ENCODE assay signal across 15 cellular contexts in the genomic region with DNA sequence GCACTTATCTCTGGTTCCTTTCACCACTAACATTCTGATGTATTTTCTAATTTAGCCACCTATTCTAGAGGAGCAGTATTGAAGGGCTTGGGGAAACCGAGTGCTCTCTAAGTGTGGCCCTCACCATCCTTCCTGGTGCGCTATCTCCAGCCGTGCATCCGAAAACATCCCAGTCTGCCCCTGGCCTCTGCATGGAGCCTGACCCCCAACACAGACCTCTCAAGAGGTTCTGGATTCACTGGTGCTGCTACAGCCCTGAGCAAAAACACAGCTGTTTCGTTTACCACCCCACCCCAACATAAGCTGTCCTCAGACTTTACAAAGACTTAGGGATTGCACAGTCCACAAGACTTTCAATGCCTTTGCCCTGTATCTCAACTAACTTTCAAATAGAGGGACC.
A peak's percentile ranks its signal among the peaks of the same experiment; 100 is the strongest.
DNase-seq lines count a peak whose midpoint lies in the region; ATAC-seq and TF ChIP-seq lines count a peak whose summit lies in the region.
"Had no signal": no experiment of that assay in that cellular context is flagged by ENCODE, and none has a peak within 500 bp of the region (broad histone marks: within the 10 kb centered on the region; RNA-seq: fewer than 3 reads in every experiment).

No MANE protein-coding gene starts in this region.

- H3K36me3 Mint-ChIP-seq in endodermal cell (ENCODE audit: low read depth), result no peaks in the 10 kb centered on the region
- H3K36me3 Mint-ChIP-seq in neural progenitor cell, result no peaks in the 10 kb centered on the region
- H3K36me3 Mint-ChIP-seq: CD4-positive, CD25-positive, alpha-beta regulatory T cell had no signal

- H3K9me3 ChIP-seq in right atrium auricular region, result no peaks in the 10 kb centered on the region
- H3K9me3 ChIP-seq in endodermal cell (ENCODE audit: control insufficient read depth, low read length), result no peaks in the 10 kb centered on the region
- H3K9me3 ChIP-seq in neural progenitor cell (ENCODE audit: low read depth), result no peaks in the 10 kb centered on the region
- H3K9me3 ChIP-seq in upper lobe of left lung, result no peaks in the 10 kb centered on the region

- H3K4me1 Mint-ChIP-seq in endodermal cell (no peaks in the 10 kb centered on the region), neural progenitor cell (peaks cover 18% of the 10 kb centered on the region)
- H3K4me1 Mint-ChIP-seq: H9 had no signal

- H3K36me3 ChIP-seq in right atrium auricular region (no peaks in the 10 kb centered on the region), endodermal cell (ENCODE audit: control insufficient read depth, insufficient read depth, low read length) (no peaks in the 10 kb centered on the region), neural progenitor cell (no peaks in the 10 kb centered on the region), upper lobe of left lung (no peaks in the 10 kb centered on the region)
- H3K36me3 ChIP-seq: BLaER1 had no signal

- H3F3A ChIP-seq in neural progenitor cell (ENCODE audit: low read depth), result no peaks in the 10 kb centered on the region

- peaks cover 5% of the 10 kb centered on the region for H3K9me3 Mint-ChIP-seq in endodermal cell
- H3K9me3 Mint-ChIP-seq in neural progenitor cell, result no peaks in the 10 kb centered on the region
- H3K9me3 Mint-ChIP-seq: IgD-negative memory B cell had no signal

- H3K4me3 ChIP-seq in right atrium auricular region (no peak overlapping the region), endodermal cell (ENCODE audit: low read length) (no peak overlapping the region), neural progenitor cell (no peak overlapping the region), upper lobe of left lung (no peak overlapping the region)
- H3K4me3 ChIP-seq: BLaER1 had no signal

- H3K4me1 ChIP-seq in right atrium auricular region (no peaks in the 10 kb centered on the region), endodermal cell (ENCODE audit: control insufficient read depth, insufficient read depth, low read length) (no peaks in the 10 kb centered on the region), neural progenitor cell (no peaks in the 10 kb centered on the region), upper lobe of left lung (no peaks in the 10 kb centered on the region)

- H3K27me3 Mint-ChIP-seq in endodermal cell (ENCODE audit: insufficient read depth) (peaks cover 12% of the 10 kb centered on the region), neural progenitor cell (ENCODE audit: insufficient read depth, low read depth) (peaks cover 10% of the 10 kb centered on the region)
- H3K27me3 Mint-ChIP-seq: CD4-positive, CD25-positive, alpha-beta regulatory T cell had no signal

- H3K4me3 Mint-ChIP-seq in endodermal cell, result no peak overlapping the region
- H3K4me3 Mint-ChIP-seq in neural progenitor cell, result peak overlapping the region; percentile 15
- H3K4me3 Mint-ChIP-seq: CD4-positive, CD25-positive, alpha-beta regulatory T cell; H9; IgD-negative memory B cell had no signal

- no peaks in the 10 kb centered on the region for H3K79me2 ChIP-seq in neural progenitor cell (ENCODE audit: low read depth)

- DNase-seq in right atrium auricular region (ENCODE audit: low spot score), result peak; percentile 32
- DNase-seq in left cardiac atrium, result no peak
- DNase-seq in endodermal cell, result peak; percentile 24
- DNase-seq in neural progenitor cell (ENCODE audit: low spot score), result no peak
- DNase-seq in upper lobe of left lung, result no peak
- DNase-seq in NCI-H748 (lab: John Stamatoyannopoulos, UW; ENCODE audit: unreplicated experiment), result no peak
- DNase-seq: 8988T; AML-193; CD4-positive, CD25-positive, alpha-beta regulatory T cell; GF-D8; GOT3 had no signal

- no peaks in the 10 kb centered on the region for H4K20me1 ChIP-seq in neural progenitor cell (ENCODE audit: low read depth)
- H4K20me1 ChIP-seq: BLaER1 had no signal

- no peak for TF ChIP-seq CTCF in right atrium auricular region (IDR thresholded peaks at IDR 0.05)
- no peak for TF ChIP-seq CTCF in endodermal cell (conservative IDR thresholded peaks at IDR 0.05)
- no peak for TF ChIP-seq CTCF in neural progenitor cell (IDR thresholded peaks at IDR 0.05)
- no peak for TF ChIP-seq CTCF in upper lobe of left lung (IDR thresholded peaks at IDR 0.05)

- no peak overlapping the region for H3K4me2 ChIP-seq in neural progenitor cell
- H3K4me2 ChIP-seq: BLaER1 had no signal

- no peak for TF ChIP-seq POLR2A in upper lobe of left lung (IDR thresholded peaks at IDR 0.05)

- H2AFZ ChIP-seq in neural progenitor cell (replicated peaks), result no peak overlapping the region

- ATAC-seq in left cardiac atrium (no peak), HG03025 (IDR thresholded peaks at IDR 0.05; ENCODE audit: low FRiP score, unreplicated experiment) (no peak), upper lobe of left lung (ENCODE audit: low FRiP score in 2 of 2) (no peak)

- H3K9ac ChIP-seq in endodermal cell (ENCODE audit: extremely low read depth, low read length, poor library complexity, severe bottlenecking) (no peak overlapping the region), neural progenitor cell (no peak overlapping the region)
- H3K9ac ChIP-seq: BLaER1 had no signal

- no peak for TF ChIP-seq EP300 in upper lobe of left lung (IDR thresholded peaks at IDR 0.05)

- 96 to 100% methylated on average over 1 to 5 of the region's 5 CpGs for WGBS in endodermal cell (ENCODE audit: insufficient coverage in 1 of 2, insufficient read length in 1 of 2), 2 experiments
- WGBS in upper lobe of left lung, 2 donors, result 89 to 95% methylated on average over 5 of the region's 5 CpGs

- no peak overlapping the region for H3K27ac Mint-ChIP-seq in endodermal cell
- peak overlapping the region; percentile 66 for H3K27ac Mint-ChIP-seq in neural progenitor cell
- H3K27ac Mint-ChIP-seq: CD4-positive, CD25-positive, alpha-beta regulatory T cell; IgD-negative memory B cell had no signal

- intact Hi-C loops in left cardiac atrium (cut with DNase I), result no loop called here

- H3K27ac ChIP-seq in right atrium auricular region, result no peak overlapping the region
- H3K27ac ChIP-seq in endodermal cell (ENCODE audit: low read depth, low read length), result no peak overlapping the region
- H3K27ac ChIP-seq in neural progenitor cell, result no peak overlapping the region
- H3K27ac ChIP-seq in upper lobe of left lung, result no peak overlapping the region
- H3K27ac ChIP-seq: BLaER1 had no signal

- H3K27me3 ChIP-seq in right atrium auricular region, result no peaks in the 10 kb centered on the region
- H3K27me3 ChIP-seq in endodermal cell (ENCODE audit: control insufficient read depth, insufficient read depth, low read length, poor library complexity, severe bottlenecking), result no peaks in the 10 kb centered on the region
- H3K27me3 ChIP-seq in neural progenitor cell, result no peaks in the 10 kb centered on the region
- no peaks in the 10 kb centered on the region for H3K27me3 ChIP-seq in upper lobe of left lung
- H3K27me3 ChIP-seq: BLaER1 had no signal

Comparison
In these comparisons a context has a peak if more than half of its experiments do, and no peak if none do; other contexts are left out.
1. DNase-seq: peak in right atrium auricular region (single experiment) and endodermal cell (single experiment); none in left cardiac atrium (single experiment), neural progenitor cell (single experiment), upper lobe of left lung (0 of 2) and NCI-H748 (single experiment).